Comparison of ENCODE assay signal across 10 cellular contexts in the genomic region with DNA sequence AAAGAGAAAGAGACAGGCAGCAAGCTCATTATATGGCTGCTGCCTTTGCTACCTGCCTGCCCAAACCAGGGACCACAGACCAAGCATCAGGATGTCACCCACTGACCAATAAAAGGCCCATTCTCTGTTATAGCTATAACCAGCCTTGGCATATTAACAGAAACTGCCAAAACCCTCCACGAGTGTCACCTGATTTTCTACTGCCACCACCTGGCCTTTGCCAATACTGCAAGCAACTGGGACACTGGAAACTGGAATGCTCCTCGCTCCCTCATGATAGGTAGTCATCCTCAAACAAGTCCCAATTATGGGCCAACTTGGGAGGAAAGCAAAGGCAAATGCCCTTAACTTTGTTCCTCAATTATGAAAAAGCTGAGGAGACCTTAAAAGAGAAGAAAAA.
DNase-seq lines count a peak whose midpoint lies in the region; ATAC-seq and TF ChIP-seq lines count a peak whose summit lies in the region.
"Had no signal": no experiment of that assay in that cellular context is flagged by ENCODE, and none has a peak within 500 bp of the region (broad histone marks: within the 10 kb centered on the region; RNA-seq: fewer than 3 reads in every experiment).

No MANE protein-coding gene starts in this region.

- DNase-seq in activated T-cell treated with anti-CD3 and anti-CD28 coated beads, Interleukin-2, amount 50 U/mL, for 24 hours: peak; percentile 44
- DNase-seq in DMS114 treated with DMSO at 0.1 percent for 48 hours (lab: John Stamatoyannopoulos, UW; ENCODE audit: unreplicated experiment) (no peak), NCI-H187 treated with DMSO at 0.1 percent for 48 hours (lab: John Stamatoyannopoulos, UW) (no peak), ovary (no peak)
- DNase-seq: activated B cell treated with CpG ODN at 0.5 μM for 24 hours had no signal

- intact Hi-C loops in ovary (cut with DNase I): no loop called here

- no peaks in the 10 kb centered on the region for H3K4me1 Mint-ChIP-seq in activated T-cell treated with anti-CD3 and anti-CD28 coated beads, Interleukin-2, amount 50 U/mL, for 24 hours (ENCODE audit: low read depth)
- H3K4me1 Mint-ChIP-seq: activated B cell treated with CpG ODN at 0.5 μM for 24 hours, nephron had no signal

- TF ChIP-seq EP300 in ovary (IDR thresholded peaks at IDR 0.05): no peak

- H3K4me1 ChIP-seq in liver (ENCODE audit: control insufficient read depth in 4 of 4, insufficient read depth in 4 of 4, low read length in 3 of 4) (no peaks in the 10 kb centered on the region), ovary (ENCODE audit: insufficient read depth) (no peaks in the 10 kb centered on the region)

- ATAC-seq in HG02885 (IDR thresholded peaks at IDR 0.05; ENCODE audit: poor library complexity, unreplicated experiment): peak; percentile 88
- ATAC-seq in HG03565 (IDR thresholded peaks at IDR 0.05; ENCODE audit: unreplicated experiment): no peak

- TF ChIP-seq CTCF in GM12872 (IDR thresholded peaks at IDR 0.05; ENCODE audit: insufficient read depth, low read depth, low read length): peak; percentile 64
- TF ChIP-seq CTCF in liver (IDR thresholded peaks at IDR 0.05; ENCODE audit: low read depth, low read length, missing input control): peak; percentile 49
- no peak for TF ChIP-seq CTCF in ovary (IDR thresholded peaks at IDR 0.05)

- H3K27me3 ChIP-seq in liver (ENCODE audit: control insufficient read depth in 4 of 4, insufficient read depth in 4 of 4, low read length in 3 of 4): no peaks in the 10 kb centered on the region
- H3K27me3 ChIP-seq in ovary: no peaks in the 10 kb centered on the region

- H3K36me3 ChIP-seq in liver (ENCODE audit: control insufficient read depth in 4 of 4, insufficient read depth in 3 of 4, low read depth in 1 of 4, low read length in 3 of 4) (no peaks in the 10 kb centered on the region), ovary (no peaks in the 10 kb centered on the region)

- H3K36me3 Mint-ChIP-seq in activated T-cell treated with anti-CD3 and anti-CD28 coated beads, Interleukin-2, amount 50 U/mL, for 24 hours (ENCODE audit: low read depth): no peaks in the 10 kb centered on the region

- no peak overlapping the region for H3K4me3 ChIP-seq in liver (ENCODE audit: low read depth in 1 of 3, low read length in 3 of 3)
- H3K4me3 ChIP-seq in ovary: no peak overlapping the region

- H3K9me3 ChIP-seq in liver (ENCODE audit: control insufficient read depth in 4 of 4, low read length in 3 of 4): no peaks in the 10 kb centered on the region
- no peaks in the 10 kb centered on the region for H3K9me3 ChIP-seq in ovary

- peaks cover 17% of the 10 kb centered on the region for H3K27me3 Mint-ChIP-seq in activated T-cell treated with anti-CD3 and anti-CD28 coated beads, Interleukin-2, amount 50 U/mL, for 24 hours
- H3K27me3 Mint-ChIP-seq: activated B cell treated with CpG ODN at 0.5 μM for 24 hours had no signal

- no peak for TF ChIP-seq POLR2A in ovary (IDR thresholded peaks at IDR 0.05)

- no peak overlapping the region for H3K4me3 Mint-ChIP-seq in activated T-cell treated with anti-CD3 and anti-CD28 coated beads, Interleukin-2, amount 50 U/mL, for 24 hours
- H3K4me3 Mint-ChIP-seq: activated B cell treated with CpG ODN at 0.5 μM for 24 hours, nephron had no signal

- no peak overlapping the region for H3K27ac Mint-ChIP-seq in activated T-cell treated with anti-CD3 and anti-CD28 coated beads, Interleukin-2, amount 50 U/mL, for 24 hours
- H3K27ac Mint-ChIP-seq: activated B cell treated with CpG ODN at 0.5 μM for 24 hours, nephron had no signal

- no peak overlapping the region for H3K27ac ChIP-seq in liver (ENCODE audit: low read depth in 1 of 2, low read length in 2 of 2)
- no peak overlapping the region for H3K27ac ChIP-seq in ovary

- 41% methylated on average over 2 of the region's 2 CpGs for WGBS in liver
- 36 to 46% (median 42%) methylated on average over 2 of the region's 2 CpGs for WGBS in ovary, 3 donors

- H3K9ac ChIP-seq in liver (ENCODE audit: low read depth in 1 of 2, low read length in 2 of 2): peak overlapping the region in 1 of 2 donors; percentile 49

- TF ChIP-seq RAD21 in liver (IDR thresholded peaks at IDR 0.05): peak; percentile 62 to 76

- H3K9me3 Mint-ChIP-seq in activated T-cell treated with anti-CD3 and anti-CD28 coated beads, Interleukin-2, amount 50 U/mL, for 24 hours: no peaks in the 10 kb centered on the region
- H3K9me3 Mint-ChIP-seq: activated B cell treated with CpG ODN at 0.5 μM for 24 hours had no signal

TF ChIP-seq in liver, 16 proteins besides CTCF, POLR2A, EP300 and RAD21:
- TF ChIP-seq NR2F2 (IDR thresholded peaks at IDR 0.05) (no peak), FOXA2 (IDR thresholded peaks at IDR 0.05) (no peak), GABPA (IDR thresholded peaks at IDR 0.05 in 1 of 2, conservative IDR thresholded peaks at IDR 0.05 in 1 of 2) (no peak), RXRA (IDR thresholded peaks at IDR 0.05) (no peak), JUND (IDR thresholded peaks at IDR 0.05) (no peak), MAX (IDR thresholded peaks at IDR 0.05) (no peak), YY1 (IDR thresholded peaks at IDR 0.05) (no peak), TAF1 (conservative IDR thresholded peaks at IDR 0.05) (no peak), FOXA1 (IDR thresholded peaks at IDR 0.05) (no peak), SP1 (IDR thresholded peaks at IDR 0.05) (no peak), EGR1 (IDR thresholded peaks at IDR 0.05; ENCODE audit: low read depth in 2 of 2) (no peak), REST (IDR thresholded peaks at IDR 0.05) (no peak), ATF3 (IDR thresholded peaks at IDR 0.05) (no peak), ZBTB33 (IDR thresholded peaks at IDR 0.05) (no peak), HNF4G (IDR thresholded peaks at IDR 0.05) (no peak), HNF4A (conservative IDR thresholded peaks at IDR 0.05) (no peak)

Comparison
In these comparisons a context has a peak if more than half of its experiments do, and no peak if none do; other contexts are left out.
1. CTCF ChIP-seq: peak in GM12872 (single experiment) and liver (single experiment); none in ovary (0 of 3).